ENCODE assay signal across 23 cellular contexts in genomic region chr12:40185303-40185693, GRCh38.
"Had no signal": no experiment of that assay in that cellular context is flagged by ENCODE, and none has a peak within 500 bp of the region (broad histone marks: within the 10 kb centered on the region; RNA-seq: fewer than 3 reads in every experiment).

No MANE protein-coding gene starts in this region.

- H3K4me3 Mint-ChIP-seq: immature natural killer cell; memory B cell; naive thymus-derived CD4-positive, alpha-beta T cell had no signal

- H3K4me1 ChIP-seq: esophagus muscularis mucosa, foreskin keratinocyte, gastroesophageal sphincter, heart left ventricle had no signal

- DNase-seq: dermis blood vessel endothelial cell; dorsolateral prefrontal cortex; effector CD4-positive, alpha-beta T cell; effector memory CD4-positive, alpha-beta T cell; foreskin keratinocyte; heart left ventricle; hypothalamus; immature natural killer cell; islet precursor cell; kidney; kidney glomerular epithelial cell; left colon; left ventricle myocardium superior; mammary epithelial cell; mesendoderm; midbrain; naive thymus-derived CD4-positive, alpha-beta T cell had no signal

- H3K9me3 ChIP-seq: esophagus muscularis mucosa had no signal

- H3K27me3 ChIP-seq: dorsolateral prefrontal cortex, esophagus muscularis mucosa, foreskin keratinocyte, gastroesophageal sphincter, heart left ventricle, hepatocyte had no signal

- H3K36me3 ChIP-seq: esophagus muscularis mucosa, gastroesophageal sphincter, heart left ventricle had no signal

- H3K4me3 ChIP-seq: coronary artery, dorsolateral prefrontal cortex, esophagus muscularis mucosa, gastroesophageal sphincter, heart left ventricle, hepatocyte had no signal

- H3K27ac ChIP-seq: coronary artery, dorsolateral prefrontal cortex, esophagus muscularis mucosa, foreskin keratinocyte, gastroesophageal sphincter, heart left ventricle, hepatocyte had no signal

- ATAC-seq: foreskin keratinocyte; gastroesophageal sphincter; heart left ventricle; left colon; left lobe of liver; left ventricle myocardium superior; naive thymus-derived CD4-positive, alpha-beta T cell had no signal

- H3K27me3 Mint-ChIP-seq: memory B cell had no signal

- H3K36me3 Mint-ChIP-seq: immature natural killer cell had no signal

- H3K27ac Mint-ChIP-seq: immature natural killer cell; memory B cell; naive thymus-derived CD4-positive, alpha-beta T cell had no signal
